ENCODE assay signal across 14 cellular contexts in genomic region chr3:182692021-182692420, GRCh38.
A peak's percentile ranks its signal among the peaks of the same experiment; 100 is the strongest.
DNase-seq lines count a peak whose midpoint lies in the region; ATAC-seq and TF ChIP-seq lines count a peak whose summit lies in the region.
"Had no signal": no experiment of that assay in that cellular context is flagged by ENCODE, and none has a peak within 500 bp of the region (broad histone marks: within the 10 kb centered on the region; RNA-seq: fewer than 3 reads in every experiment).

No MANE protein-coding gene starts in this region.

- no peaks in the 10 kb centered on the region for H3K4me1 ChIP-seq in Peyer's patch
- H3K4me1 ChIP-seq: stomach had no signal

- TF ChIP-seq CTCF in GM12865 (IDR thresholded peaks at IDR 0.05; ENCODE audit: insufficient read depth, low read depth, low read length, missing control alignments), result no peak
- no peak for TF ChIP-seq CTCF in Peyer's patch (IDR thresholded peaks at IDR 0.05)

- H3K4me3 ChIP-seq in GM12865 (ENCODE audit: low read depth, low read length) (no peak overlapping the region), Peyer's patch (no peak overlapping the region)
- H3K4me3 ChIP-seq: stomach had no signal

- H3K27ac ChIP-seq in Peyer's patch, result no peak overlapping the region
- H3K27ac ChIP-seq: stomach had no signal

- peak; percentile 74 for ATAC-seq in GM19351 (IDR thresholded peaks at IDR 0.05; ENCODE audit: unreplicated experiment)
- ATAC-seq in HG02678 (IDR thresholded peaks at IDR 0.05; ENCODE audit: unreplicated experiment), result peak; percentile 78
- peak; percentile 69 for ATAC-seq in HG03520 (IDR thresholded peaks at IDR 0.05; ENCODE audit: unreplicated experiment)
- no peak for ATAC-seq in esophagus mucosa
- ATAC-seq: WTC11 had no signal

- no peaks in the 10 kb centered on the region for H3K9me3 ChIP-seq in Peyer's patch
- H3K9me3 ChIP-seq: stomach had no signal

- DNase-seq in GM12865 (ENCODE audit: low read depth) (peak; percentile 25), T-helper 1 cell (no peak), Peyer's patch (no peak), NCI-H1092 (lab: John Stamatoyannopoulos, UW) (no peak)
- DNase-seq: effector CD4-positive, alpha-beta T cell; H7; naive B cell; NCI-H1436; stomach had no signal

- no peaks in the 10 kb centered on the region for H3K27me3 ChIP-seq in Peyer's patch

- no peak for TF ChIP-seq POLR2A in Peyer's patch (IDR thresholded peaks at IDR 0.05)

- no peaks in the 10 kb centered on the region for H3K36me3 ChIP-seq in Peyer's patch
- H3K36me3 ChIP-seq: stomach had no signal
